In the genomic region with DNA sequence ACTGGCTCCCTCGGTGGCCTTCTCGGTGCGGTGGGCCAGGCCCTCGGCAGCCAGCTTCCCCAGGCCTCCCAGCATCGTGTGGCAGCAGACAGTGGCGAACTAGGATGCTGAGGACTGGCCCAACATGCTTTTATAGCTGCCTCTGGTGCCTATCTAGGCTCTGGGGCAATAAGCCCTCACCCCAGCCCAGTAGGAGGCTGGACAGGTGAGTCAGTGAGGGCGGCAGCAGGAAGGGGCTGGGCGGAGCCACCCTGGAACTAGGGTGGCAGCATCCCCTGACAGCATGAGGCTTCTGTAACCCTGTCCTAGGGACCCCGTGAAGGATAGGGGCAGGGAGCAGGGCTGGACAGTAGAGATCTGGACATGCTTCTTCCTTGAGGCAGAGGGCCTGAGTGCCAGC, we compare ENCODE assay signal across 13 cellular contexts. TPM values are rescaled to one million over a fixed set of nuclear protein-coding genes. Genes with fewer than 3 reads are reported as not detected.
"Had no signal": no experiment of that assay in that cellular context is flagged by ENCODE, and none has a peak within 500 bp of the region (broad histone marks: within the 10 kb centered on the region; RNA-seq: fewer than 3 reads in every experiment).

FAM25G (minus strand) TSS at position 101 of the 400 bp plus-strand sequence; CDS start at position 75, 26 bp downstream.

RNA-seq across cellular contexts. Expression of gene FAM25G, which starts in this region (rescaled TPM):
- total RNA-seq: activated CD4-positive, alpha-beta memory T cell treated with anti-CD3 and anti-CD28 coated beads for 36 hours; activated CD4-positive, alpha-beta memory T cell treated with anti-CD3 and anti-CD28 coated beads, Interleukin-2, amount 10 ng/mL, durations not matched to agents 7 days and 5 days; activated CD4-positive, alpha-beta T cell treated with anti-CD3 and anti-CD28 coated beads for 36 hours; activated CD4-positive, alpha-beta T cell treated with anti-CD3 and anti-CD28 coated beads, Interleukin-2, amount 10 ng/mL, durations not matched to agents 7 days and 5 days; activated CD8-positive, alpha-beta memory T cell treated with anti-CD3 and anti-CD28 coated beads for 36 hours; activated CD8-positive, alpha-beta memory T cell treated with anti-CD3 and anti-CD28 coated beads, Interleukin-2, amount 10 ng/mL, durations not matched to agents 7 days and 5 days; activated CD8-positive, alpha-beta T cell treated with anti-CD3 and anti-CD28 coated beads for 36 hours; activated CD8-positive, alpha-beta T cell treated with anti-CD3 and anti-CD28 coated beads, Interleukin-2, amount 10 ng/mL, durations not matched to agents 7 days and 5 days; T-cell; T-helper 1 cell treated with Interleukin-12 subunit alpha and Interleukin-12 subunit beta and Interleukin-4 antibody, amounts not matched to agents 30 ng/mL and 1 ng/mL, for 36 hours; T-helper 17 cell; T-helper 2 cell treated with Interferon-gamma antibody and Interleukin-4, amounts not matched to agents 100 ng/mL and 5 ng/mL, for 36 hours; WTC11 had no signal
